ENCODE assay signal across 26 cellular contexts in the genomic region with DNA sequence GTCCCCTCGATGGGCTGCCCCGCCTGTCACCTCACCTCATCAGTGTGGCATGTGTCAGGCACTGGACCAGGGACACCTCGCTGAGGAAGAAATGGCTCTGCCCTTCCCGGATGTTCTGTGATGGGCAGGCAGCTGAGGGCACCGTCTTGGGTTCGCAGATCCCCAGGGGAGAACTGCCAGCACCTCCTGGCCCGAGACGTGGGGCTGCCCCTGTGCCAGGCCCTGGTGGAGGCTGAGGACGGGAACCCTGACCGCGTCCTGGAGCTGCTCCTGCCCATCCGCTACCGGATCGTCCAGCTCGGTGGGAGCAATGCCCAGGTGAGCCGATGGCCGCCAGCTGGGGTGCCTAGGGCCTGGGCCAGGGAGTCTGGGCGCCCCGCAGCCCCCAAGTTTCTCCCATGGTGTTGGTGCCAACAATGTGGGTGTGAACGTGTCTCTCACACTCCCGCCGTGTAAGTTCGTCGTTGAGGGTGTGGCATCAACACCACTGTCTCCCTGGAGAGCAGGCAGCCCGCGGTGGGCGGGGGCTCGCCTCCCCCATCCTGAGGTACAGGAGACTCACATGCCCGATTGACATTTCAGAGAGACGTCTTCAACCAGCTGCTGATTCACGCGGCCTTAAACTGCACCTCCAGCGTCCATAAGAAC. TPM values are rescaled to one million over a fixed set of nuclear protein-coding genes. Genes with fewer than 3 reads are reported as not detected.
DNase-seq lines count a peak whose midpoint lies in the region; ATAC-seq and TF ChIP-seq lines count a peak whose summit lies in the region.
"Had no signal": no experiment of that assay in that cellular context is flagged by ENCODE, and none has a peak within 500 bp of the region (broad histone marks: within the 10 kb centered on the region; RNA-seq: fewer than 3 reads in every experiment).

No MANE protein-coding gene starts in this region.

- H3K27me3 Mint-ChIP-seq in endodermal cell (ENCODE audit: insufficient read depth) = no peaks in the 10 kb centered on the region
- H3K27me3 Mint-ChIP-seq: activated CD4-positive, alpha-beta T cell treated with anti-CD3 and anti-CD28 coated beads for 36 hours; dendritic cell treated with granulocyte-macrophage colony-stimulating factor and Interleukin-4, amounts not matched to agents 40 ng/mL and 50 ng/mL, for 4 days had no signal

- TF ChIP-seq CTCF in Peyer's patch (IDR thresholded peaks at IDR 0.05) (no peak), right atrium auricular region (IDR thresholded peaks at IDR 0.05) (no peak), neutrophil (IDR thresholded peaks at IDR 0.05) (no peak), endodermal cell (conservative IDR thresholded peaks at IDR 0.05) (no peak)

- H3K36me3 ChIP-seq in BLaER1 (peaks cover 27% of the 10 kb centered on the region), Peyer's patch (peaks cover 0 to 92% (median 0%) of the 10 kb centered on the region in 3 donors), right atrium auricular region (peaks cover 56% of the 10 kb centered on the region), neutrophil (peaks cover 55% of the 10 kb centered on the region), endodermal cell (ENCODE audit: control insufficient read depth, insufficient read depth, low read length) (peaks cover 20% of the 10 kb centered on the region)

- H3K27me3 ChIP-seq in BLaER1 = no peaks in the 10 kb centered on the region
- H3K27me3 ChIP-seq in Peyer's patch = no peaks in the 10 kb centered on the region
- no peaks in the 10 kb centered on the region for H3K27me3 ChIP-seq in right atrium auricular region
- no peaks in the 10 kb centered on the region for H3K27me3 ChIP-seq in neutrophil
- no peaks in the 10 kb centered on the region for H3K27me3 ChIP-seq in endodermal cell (ENCODE audit: control insufficient read depth, insufficient read depth, low read length, poor library complexity, severe bottlenecking)
- H3K27me3 ChIP-seq: vagina had no signal

- ATAC-seq in HG02588 (IDR thresholded peaks at IDR 0.05; ENCODE audit: unreplicated experiment) = no peak
- ATAC-seq: activated CD4-positive, alpha-beta T cell treated with anti-CD3 and anti-CD28 coated beads for 36 hours; activated naive CD4-positive, alpha-beta T cell treated with anti-CD3 and anti-CD28 coated beads, Interleukin-2, amount 50 U/mL, for 72 hours had no signal

- H3K4me2 ChIP-seq in BLaER1 = peak overlapping the region; percentile 94

- no peaks in the 10 kb centered on the region for H3K4me1 Mint-ChIP-seq in endodermal cell
- H3K4me1 Mint-ChIP-seq: H9 had no signal

- H4K20me1 ChIP-seq in BLaER1 = no peaks in the 10 kb centered on the region

- H3K9me3 ChIP-seq in BLaER1 (0 out of 2 replicates have a peak, but pooled peaks cover 4% of the 10 kb centered on the region), Peyer's patch (no peaks in the 10 kb centered on the region), right atrium auricular region (no peaks in the 10 kb centered on the region), neutrophil (no peaks in the 10 kb centered on the region), endodermal cell (ENCODE audit: control insufficient read depth, low read length) (no peaks in the 10 kb centered on the region)
- H3K9me3 ChIP-seq: vagina had no signal

- WGBS in endodermal cell (ENCODE audit: insufficient coverage in 1 of 2, insufficient read length in 1 of 2), 2 experiments = 93% methylated on average over 21 to 33 of the region's 33 CpGs

- H3K27ac ChIP-seq in BLaER1 = peak overlapping the region; percentile 89
- H3K27ac ChIP-seq in Peyer's patch = peak overlapping the region in 3 of 4 donors; percentile 58 to 77 (median 63)
- peak overlapping the region; percentile 77 to 84 for H3K27ac ChIP-seq in right atrium auricular region
- peak overlapping the region; percentile 89 for H3K27ac ChIP-seq in neutrophil
- H3K27ac ChIP-seq in endodermal cell (ENCODE audit: low read depth, low read length) = no peak overlapping the region
- H3K27ac ChIP-seq: vagina had no signal

- no peaks in the 10 kb centered on the region for H3K9me3 Mint-ChIP-seq in endodermal cell
- H3K9me3 Mint-ChIP-seq: activated naive CD4-positive, alpha-beta T cell treated with anti-CD3 and anti-CD28 coated beads, Interleukin-2, amount 50 U/mL, for 72 hours; dendritic cell treated with granulocyte-macrophage colony-stimulating factor and Interleukin-4, amounts not matched to agents 40 ng/mL and 50 ng/mL, for 4 days; H9 had no signal

- no peak overlapping the region for H3K4me3 Mint-ChIP-seq in endodermal cell
- H3K4me3 Mint-ChIP-seq: activated CD4-positive, alpha-beta T cell treated with anti-CD3 and anti-CD28 coated beads for 36 hours; dendritic cell treated with granulocyte-macrophage colony-stimulating factor and Interleukin-4, amounts not matched to agents 40 ng/mL and 50 ng/mL, for 4 days; H9; T-helper 1 cell treated with Interleukin-12 subunit alpha and Interleukin-12 subunit beta and Interleukin-4 antibody, amounts not matched to agents 30 μg/mL and 1 μg/mL, for 36 hours had no signal

- H3K4me3 ChIP-seq in BLaER1 (no peak overlapping the region), Peyer's patch (no peak overlapping the region), right atrium auricular region (no peak overlapping the region), neutrophil (ENCODE audit: low read depth in 1 of 2, low read length in 1 of 2) (no peak overlapping the region), endodermal cell (ENCODE audit: low read length) (no peak overlapping the region)
- H3K4me3 ChIP-seq: vagina had no signal

- H3K27ac Mint-ChIP-seq in endodermal cell = no peak overlapping the region
- H3K27ac Mint-ChIP-seq: activated CD4-positive, alpha-beta T cell treated with anti-CD3 and anti-CD28 coated beads for 36 hours had no signal

- DNase-seq in Peyer's patch (peak in 1 of 3 donors; percentile 46), right atrium auricular region (ENCODE audit: low spot score) (no peak), endodermal cell (no peak), NCI-H2171 treated with DMSO at 0.1 percent for 48 hours (lab: John Stamatoyannopoulos, UW) (no peak), hypothalamus (lab: John Stamatoyannopoulos, UW) (no peak)
- DNase-seq: activated CD4-positive, alpha-beta T cell treated with anti-CD3 and anti-CD28 coated beads for 36 hours; C1 segment of cervical spinal cord; caudate nucleus; H9; left colon; midbrain; NCI-H187; NCI-H2227 treated with DMSO at 0.1 percent for 48 hours; NCI-H69; stimulated activated CD4-positive, alpha-beta T cell treated with anti-CD3 and anti-CD28 coated beads, Interleukin-1b, Interleukin-23, amount 100 ng/mL, for 48 hours had no signal

- H3K4me1 ChIP-seq in BLaER1 (peaks cover 81% of the 10 kb centered on the region), Peyer's patch (peaks cover 3 to 22% (median 6%) of the 10 kb centered on the region in 4 donors), right atrium auricular region (peaks cover 0 to 36% of the 10 kb centered on the region in 2 donors), neutrophil (ENCODE audit: control insufficient read depth in 1 of 2, insufficient read depth in 1 of 2, low read depth in 1 of 2, low read length in 1 of 2) (peaks cover 25 to 30% of the 10 kb centered on the region in 2 experiments), endodermal cell (ENCODE audit: control insufficient read depth, insufficient read depth, low read length) (no peaks in the 10 kb centered on the region)
- H3K4me1 ChIP-seq: vagina had no signal

- peak overlapping the region; percentile 59; the same call in 1 of the 2 replicates for H3K9ac ChIP-seq in BLaER1
- H3K9ac ChIP-seq in endodermal cell (ENCODE audit: extremely low read depth, low read length, poor library complexity, severe bottlenecking) = no peak overlapping the region

- H3K36me3 Mint-ChIP-seq in endodermal cell (ENCODE audit: low read depth) = peaks cover 55% of the 10 kb centered on the region

- TF ChIP-seq POLR2A in Peyer's patch (IDR thresholded peaks at IDR 0.05) = no peak

RNA-seq across cellular contexts. Expression of a gene that starts 7.3 kb away (rescaled TPM):
- total RNA-seq in Peyer's patch (10 to 100 TPM in 1 of 4 donors, 1 to 10 TPM in 3; 2.3 to 14.9 (median 5.9) TPM), right atrium auricular region (under 1 TPM; 0.16 to 0.63 TPM), endodermal cell (10 to 100 TPM; 39.5 to 59.5 TPM)
- polyA plus RNA-seq in endodermal cell (2013, experiment 1 of 2) = 51.6 TPM
- polyA plus RNA-seq in endodermal cell (2013, experiment 2 of 2) = 53.9 TPM

RNA-seq across cellular contexts. Expression of a gene that starts 21.6 kb away (rescaled TPM):
- total RNA-seq in Peyer's patch = 100 to 1,000 TPM; 173 to 606 (median 587) TPM
- total RNA-seq in right atrium auricular region = 10 to 100 TPM; 22.6 to 41.7 TPM
- total RNA-seq in endodermal cell = 10 to 100 TPM; 35.9 to 47.1 TPM
- 24.3 TPM for polyA plus RNA-seq in endodermal cell (2013, experiment 1 of 2)
- polyA plus RNA-seq in endodermal cell (2013, experiment 2 of 2) = 18.7 TPM

RNA-seq across cellular contexts. Expression of a gene that starts 26.2 kb away (rescaled TPM):
- total RNA-seq in Peyer's patch (1 to 10 TPM in 1 of 4 donors, under 1 TPM in 2, not detected in 1; 0.13 to 1.3 (median 0.35) TPM), right atrium auricular region (under 1 TPM; 0.04 to 0.07 TPM), endodermal cell (under 1 TPM in 1 of 2 donors, not detected in 1; 0.04 TPM)
- not detected for polyA plus RNA-seq in endodermal cell (2013, experiment 1 of 2)
- not detected for polyA plus RNA-seq in endodermal cell (2013, experiment 2 of 2)
- total RNA-seq: activated CD4-positive, alpha-beta T cell treated with anti-CD3 and anti-CD28 coated beads for 36 hours; Daoy; RPMI7951; skeletal muscle tissue; vagina had no signal
- polyA plus RNA-seq: neural cell had no signal

RNA-seq across cellular contexts. Expression of a gene that starts 39.3 kb away (rescaled TPM):
- total RNA-seq in Peyer's patch (10 to 100 TPM in 3 of 4 donors, 1 to 10 TPM in 1; 7.0 to 23.9 (median 12.1) TPM), right atrium auricular region (10 to 100 TPM in 1 of 2 donors, 1 to 10 TPM in 1; 9.7 to 11.9 TPM), endodermal cell (10 to 100 TPM; 11.3 to 15.1 TPM)
- polyA plus RNA-seq in endodermal cell (2013, experiment 1 of 2) = 12.9 TPM
- polyA plus RNA-seq in endodermal cell (2013, experiment 2 of 2) = 10.2 TPM

RNA-seq across cellular contexts. Expression of a gene that starts 46.1 kb away (rescaled TPM):
- total RNA-seq in Peyer's patch (100 to 1,000 TPM in 1 of 4 donors, 10 to 100 TPM in 3; 35.2 to 101 (median 83.3) TPM), right atrium auricular region (10 to 100 TPM; 22.2 to 22.4 TPM), endodermal cell (10 to 100 TPM; 79.7 to 84.5 TPM)
- polyA plus RNA-seq in endodermal cell (2013, experiment 1 of 2) = 53.2 TPM
- polyA plus RNA-seq in endodermal cell (2013, experiment 2 of 2) = 44.8 TPM
